8 cellular contexts compared by ENCODE assay signal in the genomic region with DNA sequence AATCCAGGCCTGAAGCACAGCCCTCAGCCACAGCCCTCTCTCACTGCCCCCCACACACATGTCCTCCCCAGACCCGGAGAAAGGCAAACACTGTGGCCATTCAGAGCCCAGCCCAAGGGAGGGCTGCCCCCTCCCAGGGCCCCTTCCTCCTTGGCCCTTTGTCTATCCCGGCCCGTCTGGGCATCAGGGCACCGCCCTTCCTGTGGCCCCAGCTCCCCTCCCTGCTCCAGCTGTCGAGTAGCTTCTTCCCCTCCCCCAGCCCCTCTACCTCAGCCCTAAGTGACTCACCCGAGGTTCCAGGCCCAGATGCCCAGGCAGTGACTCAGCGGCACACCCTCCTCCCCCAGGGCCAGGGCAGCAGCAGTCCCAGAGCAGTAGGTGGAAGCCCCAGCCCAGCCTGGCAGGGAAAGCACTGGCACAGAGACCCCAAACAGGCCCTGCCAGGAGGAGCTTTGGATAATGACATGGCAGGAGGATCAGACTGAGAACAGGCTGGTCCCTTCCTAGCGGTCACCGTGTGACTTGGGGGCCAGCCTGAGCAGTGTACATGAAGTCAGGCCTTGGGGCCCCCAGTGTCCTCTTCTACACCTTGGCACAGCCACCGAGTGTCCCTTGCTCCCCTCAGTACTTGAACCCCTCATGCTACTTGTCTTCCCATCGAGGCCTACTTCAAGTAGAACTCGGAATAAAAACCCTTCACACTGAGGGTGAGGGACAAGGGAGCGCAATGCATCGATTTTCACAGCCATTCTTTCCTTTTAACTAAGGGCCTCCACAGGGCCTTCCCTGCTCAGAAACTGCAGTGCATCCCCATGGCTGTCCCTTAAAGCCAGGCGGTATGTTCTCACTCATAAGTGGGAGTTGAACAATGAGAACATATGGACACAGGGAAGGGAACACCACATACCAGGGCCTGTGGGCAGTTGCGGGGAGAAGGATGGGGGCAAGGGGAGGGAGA. TPM values are rescaled to one million over a fixed set of nuclear protein-coding genes. Genes with fewer than 3 reads are reported as not detected.
A peak's percentile ranks its signal among the peaks of the same experiment; 100 is the strongest.
DNase-seq lines count a peak whose midpoint lies in the region; ATAC-seq and TF ChIP-seq lines count a peak whose summit lies in the region.

No MANE protein-coding gene starts in this region.

- H3K4me3 Mint-ChIP-seq in activated naive CD8-positive, alpha-beta T cell treated with anti-CD3 and anti-CD28 coated beads for 36 hours = peak overlapping the region; percentile 24

- no peaks in the 10 kb centered on the region for H3K9me2 ChIP-seq in OCI-LY7 (ENCODE audit: insufficient read depth, low read length)

- H3K27ac ChIP-seq in tibial nerve = peak overlapping the region; percentile 59 to 99 (median 91)
- H3K27ac ChIP-seq in OCI-LY7 (ENCODE audit: low read depth, low read length, poor library complexity, severe bottlenecking) = no peak overlapping the region

- H3K36me3 ChIP-seq in ES-I3 (ENCODE audit: insufficient read depth, low read length) (no peaks in the 10 kb centered on the region), tibial nerve (no peaks in the 10 kb centered on the region), OCI-LY7 (ENCODE audit: insufficient read depth, low read length) (no peaks in the 10 kb centered on the region)

- H3K9ac ChIP-seq in ES-I3 (ENCODE audit: low read depth, low read length) = peak overlapping the region; percentile 31; the same call in 1 of the 2 replicates

- peak in 1 of 5 experiments; percentile 36 for TF ChIP-seq CTCF in tibial nerve (IDR thresholded peaks at IDR 0.05)
- TF ChIP-seq CTCF in OCI-LY7 (conservative IDR thresholded peaks at IDR 0.05; ENCODE audit: low read length) = no peak

- peak; percentile 66 to 90 for TF ChIP-seq EP300 in tibial nerve (IDR thresholded peaks at IDR 0.05)

- WGBS in tibial nerve, 2 donors = 32 to 41% methylated on average over 15 to 16 of the region's 16 CpGs

- H3K36me3 Mint-ChIP-seq in activated naive CD8-positive, alpha-beta T cell treated with anti-CD3 and anti-CD28 coated beads for 36 hours = no peaks in the 10 kb centered on the region

- H3K27me3 ChIP-seq in tibial nerve = no peaks in the 10 kb centered on the region

- H3K27ac Mint-ChIP-seq in activated naive CD8-positive, alpha-beta T cell treated with anti-CD3 and anti-CD28 coated beads for 36 hours = peak overlapping the region; percentile 82

- no peaks in the 10 kb centered on the region for H3K9me3 Mint-ChIP-seq in activated naive CD8-positive, alpha-beta T cell treated with anti-CD3 and anti-CD28 coated beads for 36 hours

- ATAC-seq in Right ventricle myocardium inferior = peak; percentile 90

- POLR2A ChIA-PET in OCI-LY7 (lab: Charles Lee) = interaction anchor here (0.6 kb wide), 1 partner anchor 65 kb away, joined by 3 read pairs; no protein-coding TSS in a partner anchor

- intact Hi-C loops in Right ventricle myocardium inferior (cut with DNase I) (loop anchor here (2.0 to 5.0 kb wide), 3 partner anchors 16 to 204 kb away; partner anchors contain the start of gene CHTOP), OCI-LY7 (cut with micrococcal nuclease; ENCODE audit: unreplicated experiment) (no loop called here)

- DNase-seq in KBM-7 (peak; percentile 89), SW 1271 (lab: John Stamatoyannopoulos, UW) (peak; percentile 84 to 92), Right ventricle myocardium inferior (ENCODE audit: missing footprints) (peak; percentile 97), pons (ENCODE audit: low spot score) (peak; percentile 30), tibial nerve (ENCODE audit: low spot score in 2 of 2) (peak; percentile 88 to 93), OCI-LY7 (ENCODE audit: low spot score) (no peak)
- DNase-seq in activated naive CD8-positive, alpha-beta T cell treated with anti-CD3 and anti-CD28 coated beads for 36 hours = peak; percentile 89

- no peak overlapping the region for H2AFZ ChIP-seq in OCI-LY7 (ENCODE audit: low read length)

- TF ChIP-seq POLR2A in tibial nerve (IDR thresholded peaks at IDR 0.05) = peak in 1 of 2 donors; percentile 38

- peaks cover 35% of the 10 kb centered on the region for H3K4me1 Mint-ChIP-seq in activated naive CD8-positive, alpha-beta T cell treated with anti-CD3 and anti-CD28 coated beads for 36 hours

- no TSS peak for BruUV-seq in OCI-LY7 (replicated peaks; lab: Mats Ljungman, UMichigan)

- in situ Hi-C loops in KBM-7 (cut with MboI; ENCODE audit: low pct_unique_long_range_greater_than_20kb, low sequenced_read_pairs) = loop anchor here (10.0 kb wide), 1 partner anchor 52 kb away; no protein-coding TSS in a partner anchor

- H3K27me3 Mint-ChIP-seq in activated naive CD8-positive, alpha-beta T cell treated with anti-CD3 and anti-CD28 coated beads for 36 hours = peaks cover 4% of the 10 kb centered on the region

- no peaks in the 10 kb centered on the region for H3K79me2 ChIP-seq in OCI-LY7 (ENCODE audit: insufficient read depth, low read depth, low read length)

- no peaks in the 10 kb centered on the region for H4K20me1 ChIP-seq in OCI-LY7 (ENCODE audit: insufficient read depth, low read length)

- no peaks in the 10 kb centered on the region for H3K9me3 ChIP-seq in ES-I3 (ENCODE audit: control insufficient read depth, insufficient read depth, low read length)
- H3K9me3 ChIP-seq in tibial nerve = no peaks in the 10 kb centered on the region
- H3K9me3 ChIP-seq in OCI-LY7 (ENCODE audit: low read length) = no peaks in the 10 kb centered on the region

- CTCF ChIA-PET in OCI-LY7 (lab: Charles Lee; ENCODE audit: unreplicated experiment) = no interaction called here

- H3K4me2 ChIP-seq in OCI-LY7 (ENCODE audit: low read length) = no peak overlapping the region

- H3K4me1 ChIP-seq in ES-I3 (ENCODE audit: insufficient read depth, low read length) = peaks cover 27% of the 10 kb centered on the region
- H3K4me1 ChIP-seq in tibial nerve = peaks cover 0 to 48% (median 35%) of the 10 kb centered on the region in 4 donors
- H3K4me1 ChIP-seq in OCI-LY7 (ENCODE audit: insufficient read depth, low read length, poor library complexity, severe bottlenecking) = peaks cover 4% of the 10 kb centered on the region

- H3K4me3 ChIP-seq in tibial nerve = no peak overlapping the region
- H3K4me3 ChIP-seq in OCI-LY7 (ENCODE audit: low read depth, low read length, poor library complexity, severe bottlenecking) = no peak overlapping the region

RNA-seq across cellular contexts. Expression of gene S100A2, which starts 1.0 kb away (rescaled TPM):
- total RNA-seq in activated naive CD8-positive, alpha-beta T cell treated with anti-CD3 and anti-CD28 coated beads for 36 hours = under 1 TPM in 1 of 2 experiments, not detected in 1; 0.60 TPM
- total RNA-seq in Right ventricle myocardium inferior = 2.3 TPM
- total RNA-seq in tibial nerve = 10 to 100 TPM in 1 of 4 donors, 1 to 10 TPM in 2, not detected in 1; 2.3 to 12.6 (median 4.2) TPM
- total RNA-seq in OCI-LY7 (2014; rRNA removed; shearing (Covaris generic)) = not detected in 2 replicates
- 1.4 TPM in 1 of 2 replicates, not detected in the other for total RNA-seq in OCI-LY7 (2022)

RNA-seq across cellular contexts. Expression of gene S100A3, which starts 17.6 kb away (rescaled TPM):
- not detected for total RNA-seq in activated naive CD8-positive, alpha-beta T cell treated with anti-CD3 and anti-CD28 coated beads for 36 hours
- total RNA-seq in Right ventricle myocardium inferior (0.49 TPM), tibial nerve (1 to 10 TPM in 2 of 4 donors, not detected in 2; 1.1 to 2.7 TPM), OCI-LY7 (2022) (not detected in 2 replicates)
- total RNA-seq in OCI-LY7 (2014; rRNA removed; shearing (Covaris generic)) = not detected in 2 replicates

RNA-seq across cellular contexts. Expression of gene S100A4, which starts 21.1 kb away (rescaled TPM):
- 10 to 100 TPM; 44.7 to 44.9 TPM for total RNA-seq in activated naive CD8-positive, alpha-beta T cell treated with anti-CD3 and anti-CD28 coated beads for 36 hours
- total RNA-seq in Right ventricle myocardium inferior (164 TPM), tibial nerve (100 to 1,000 TPM; 398 to 439 (median 420) TPM), OCI-LY7 (2022) (0.53 and 1.9 TPM in 2 replicates)
- total RNA-seq in OCI-LY7 (2014; rRNA removed; shearing (Covaris generic)) = 1.6 and 3.6 TPM in 2 replicates

RNA-seq across cellular contexts. Expression of gene S100A5, which starts 26.0 kb away (rescaled TPM):
- total RNA-seq in activated naive CD8-positive, alpha-beta T cell treated with anti-CD3 and anti-CD28 coated beads for 36 hours = 1 to 10 TPM; 1.2 to 1.6 TPM
- not detected for total RNA-seq in Right ventricle myocardium inferior
- not detected for total RNA-seq in tibial nerve
- not detected in 2 replicates for total RNA-seq in OCI-LY7 (2014; rRNA removed; shearing (Covaris generic))
- total RNA-seq in OCI-LY7 (2022) = not detected in 2 replicates

RNA-seq across cellular contexts. Expression of gene S100A6, which starts 30.9 kb away (rescaled TPM):
- total RNA-seq in activated naive CD8-positive, alpha-beta T cell treated with anti-CD3 and anti-CD28 coated beads for 36 hours = 100 to 1,000 TPM; 144 to 155 TPM
- total RNA-seq in Right ventricle myocardium inferior (265 TPM), tibial nerve (1,000 to 10,000 TPM in 2 of 4 donors, 100 to 1,000 TPM in 2; 651 to 1,173 (median 946) TPM), OCI-LY7 (2022) (not detected in 2 replicates)
- total RNA-seq in OCI-LY7 (2014; rRNA removed; shearing (Covaris generic)) = not detected in 2 replicates

Comparison
In these comparisons a context has a peak if more than half of its experiments do, and no peak if none do; other contexts are left out.
1. RNA of gene S100A4, which starts 21.1 kb away (total RNA-seq): 398 to 439 TPM in tibial nerve, 164 TPM in Right ventricle myocardium inferior (single experiment) and 44.7 to 44.9 TPM in activated naive CD8-positive, alpha-beta T cell treated with anti-CD3 and anti-CD28 coated beads for 36 hours; 0.53 to 3.6 TPM in OCI-LY7; every median in the first group is over 10 times any median in the second.